Comparison of ENCODE assay signal across 19 cellular contexts in the genomic region with DNA sequence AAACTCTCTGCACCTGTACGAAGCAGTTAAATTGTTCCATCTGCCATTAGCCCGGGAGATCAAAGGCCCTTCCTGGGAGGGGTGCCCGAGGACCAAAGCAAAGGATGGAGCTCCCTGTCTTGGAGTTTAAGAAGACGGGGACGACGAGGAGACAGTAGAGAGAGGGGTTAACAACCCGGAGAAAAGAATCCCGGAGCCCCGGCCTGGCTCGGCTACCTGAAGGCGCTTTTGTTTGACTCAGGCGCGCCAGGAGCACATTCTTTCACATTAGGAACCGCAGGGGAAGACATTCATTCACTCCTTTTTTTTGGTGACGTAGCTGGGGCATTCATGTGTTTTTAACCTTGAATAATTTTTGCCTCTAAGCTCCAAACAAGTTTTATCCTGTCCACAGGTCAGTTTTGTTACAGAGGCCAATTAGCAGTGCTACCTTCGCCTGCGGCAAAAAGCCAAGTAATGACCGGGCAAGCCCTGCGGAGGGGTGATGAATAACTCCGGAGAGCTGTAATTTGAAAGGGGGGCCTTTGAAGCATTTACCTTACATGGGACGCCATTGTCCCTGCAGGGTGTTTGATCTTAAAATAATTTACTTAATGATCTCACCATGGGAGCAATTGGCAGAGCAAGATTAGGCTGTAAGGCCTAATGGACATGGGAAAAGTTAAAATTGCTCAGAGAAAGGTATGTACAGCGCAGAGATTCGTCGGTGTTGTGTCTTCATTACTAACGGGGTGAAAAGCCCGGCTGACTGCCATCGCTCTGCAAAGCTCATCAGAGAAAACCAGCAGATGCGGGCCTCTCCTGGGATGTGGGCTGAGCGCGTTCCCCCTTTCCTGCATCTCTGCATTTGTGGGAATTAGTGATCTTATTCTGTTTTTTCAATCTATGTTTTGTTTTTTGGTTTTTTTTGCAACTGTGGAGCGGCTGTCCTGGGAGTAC.
DNase-seq lines count a peak whose midpoint lies in the region; ATAC-seq and TF ChIP-seq lines count a peak whose summit lies in the region.
"Had no signal": no experiment of that assay in that cellular context is flagged by ENCODE, and none has a peak within 500 bp of the region (broad histone marks: within the 10 kb centered on the region; RNA-seq: fewer than 3 reads in every experiment).

No MANE protein-coding gene starts in this region.

- no peak for TF ChIP-seq CTCF in epithelial cell of proximal tubule (conservative IDR thresholded peaks at IDR 0.05; ENCODE audit: low read depth, low read length)

- DNase-seq in ELF-1 (ENCODE audit: low read depth, low spot score) (peak; percentile 94), NCI-H2081 (lab: John Stamatoyannopoulos, UW) (peak; percentile 51 to 87), epithelial cell of proximal tubule (ENCODE audit: low read depth) (peak; percentile 13), left kidney (ENCODE audit: low read depth, low spot score) (peak; percentile 69), posterior vena cava (ENCODE audit: low spot score) (no peak), NCI-H187 treated with DMSO at 0.1 percent for 48 hours (lab: John Stamatoyannopoulos, UW) (no peak)
- no peak for DNase-seq in activated CD4-positive, alpha-beta T cell treated with anti-CD3 and anti-CD28 coated beads for 1 hour
- DNase-seq: activated T-cell treated with anti-CD3 and anti-CD28 coated beads, Interleukin-2, amount 50 U/mL, for 1 hour; caudate nucleus; CD8-positive, alpha-beta T cell; effector CD4-positive, alpha-beta T cell; EL; hippocampal formation; Karpas-422; NCI-H524; SK-N-SH; stimulated activated CD4-positive, alpha-beta T cell treated with anti-CD3 and anti-CD28 coated beads, Interleukin-2, amount 100 ng/mL, for 48 hours; substantia nigra had no signal

- intact Hi-C loops in posterior vena cava (cut with DNase I), result no loop called here

- no peak overlapping the region for H3K4me3 ChIP-seq in epithelial cell of proximal tubule (ENCODE audit: low read depth, low read length)

- ATAC-seq in HG03520 (IDR thresholded peaks at IDR 0.05; ENCODE audit: unreplicated experiment), result no peak
- ATAC-seq: CD8-positive, alpha-beta T cell had no signal

Comparison
In these comparisons a context has a peak if more than half of its experiments do, and no peak if none do; other contexts are left out.
1. DNase-seq: peak in ELF-1 (single experiment), NCI-H2081 (2 of 2), epithelial cell of proximal tubule (single experiment) and left kidney (single experiment); none in posterior vena cava (single experiment), activated CD4-positive, alpha-beta T cell treated with anti-CD3 and anti-CD28 coated beads for 1 hour (single experiment) and NCI-H187 treated with DMSO at 0.1 percent for 48 hours (single experiment).